In the genomic region with DNA sequence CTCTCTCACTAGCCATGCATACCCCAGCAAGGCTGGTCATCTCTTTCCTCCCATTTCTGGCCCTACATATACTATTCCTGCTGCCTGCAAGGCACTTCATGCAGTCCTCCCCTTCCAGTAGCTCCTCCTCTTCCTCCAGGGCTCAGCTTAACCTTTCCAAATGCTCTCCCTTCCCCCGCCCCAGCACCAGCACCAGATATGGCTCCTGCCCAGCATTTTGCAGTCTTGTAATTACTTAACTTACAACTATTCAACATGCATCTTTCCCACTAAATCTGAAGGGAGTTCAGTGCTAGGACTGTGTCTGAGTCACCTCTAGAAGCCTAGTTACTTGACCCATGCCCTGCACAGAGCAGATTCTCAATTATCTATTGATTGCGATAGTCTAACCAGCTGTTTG, we compare ENCODE assay signal across 14 cellular contexts. TPM values are rescaled to one million over a fixed set of nuclear protein-coding genes. Genes with fewer than 3 reads are reported as not detected.
DNase-seq lines count a peak whose midpoint lies in the region; ATAC-seq and TF ChIP-seq lines count a peak whose summit lies in the region.
"Had no signal": no experiment of that assay in that cellular context is flagged by ENCODE, and none has a peak within 500 bp of the region (broad histone marks: within the 10 kb centered on the region; RNA-seq: fewer than 3 reads in every experiment).

No MANE protein-coding gene starts in this region.

- peak; percentile 48 for DNase-seq in activated CD8-positive, alpha-beta memory T cell treated with anti-CD3 and anti-CD28 coated beads for 24 hours
- no peak for DNase-seq in activated CD8-positive, alpha-beta memory T cell treated with anti-CD3 and anti-CD28 coated beads, Interleukin-2, amount 50 U/mL, for 4 hours
- peak; percentile 20 for DNase-seq in NCI-H2196 (lab: John Stamatoyannopoulos, UW; ENCODE audit: unreplicated experiment)
- DNase-seq in endothelial cell (ENCODE audit: low spot score), result no peak
- DNase-seq in progenitor cell of endocrine pancreas (ENCODE audit: low spot score, unreplicated experiment), result no peak
- no peak for DNase-seq in NCI-H1930 (lab: John Stamatoyannopoulos, UW)
- no peak for DNase-seq in NCI-H524 (lab: John Stamatoyannopoulos, UW)
- DNase-seq: activated CD4-positive, alpha-beta T cell treated with anti-CD3 and anti-CD28 coated beads, Interleukin-2, amount 50 U/mL, for 48 hours; amniotic stem cell; effector CD4-positive, alpha-beta T cell; left ventricle myocardium superior; stimulated activated CD4-positive, alpha-beta T cell treated with anti-CD3 and anti-CD28 coated beads, Interleukin-1b, Interleukin-23, amount 100 ng/mL, for 48 hours had no signal

- H3K36me3 Mint-ChIP-seq in endothelial cell (ENCODE audit: low read depth, unreplicated experiment), result peaks cover 9% of the 10 kb centered on the region
- peaks cover 6% of the 10 kb centered on the region for H3K36me3 Mint-ChIP-seq in progenitor cell of endocrine pancreas (ENCODE audit: insufficient read depth)

- H3K27me3 Mint-ChIP-seq in endothelial cell (ENCODE audit: unreplicated experiment) (peaks cover 9% of the 10 kb centered on the region), progenitor cell of endocrine pancreas (peaks cover 10% of the 10 kb centered on the region)

- ATAC-seq in HG03196 (IDR thresholded peaks at IDR 0.05; ENCODE audit: unreplicated experiment), result no peak
- ATAC-seq: left ventricle myocardium superior; stimulated activated memory B cell treated with anti-CD40 and anti-IgM and Interleukin-4, amounts not matched to agents 10 μg/mL and 1 μg/mL and 100 μg/mL, for 72 hours had no signal

- no peak for TF ChIP-seq CTCF in endothelial cell (IDR thresholded peaks at IDR 0.05; ENCODE audit: unreplicated experiment)
- no peak for TF ChIP-seq CTCF in progenitor cell of endocrine pancreas (IDR thresholded peaks at IDR 0.05; ENCODE audit: unreplicated experiment)

- H3K4me1 Mint-ChIP-seq in endothelial cell (ENCODE audit: unreplicated experiment) (peaks cover 13% of the 10 kb centered on the region), progenitor cell of endocrine pancreas (ENCODE audit: low read depth) (peaks cover 18% of the 10 kb centered on the region)

- H3K9me3 Mint-ChIP-seq in endothelial cell (ENCODE audit: unreplicated experiment), result no peaks in the 10 kb centered on the region
- H3K9me3 Mint-ChIP-seq in progenitor cell of endocrine pancreas (ENCODE audit: low read depth), result peaks cover 4% of the 10 kb centered on the region
- H3K9me3 Mint-ChIP-seq: stimulated activated memory B cell treated with anti-CD40 and anti-IgM and Interleukin-4, amounts not matched to agents 10 μg/mL and 1 μg/mL and 100 μg/mL, for 72 hours had no signal

- H3K4me3 Mint-ChIP-seq in endothelial cell (ENCODE audit: unreplicated experiment) (peak overlapping the region; percentile 45), progenitor cell of endocrine pancreas (ENCODE audit: low read depth) (peak overlapping the region; percentile 6)
- H3K4me3 Mint-ChIP-seq: stimulated activated memory B cell treated with anti-CD40 and anti-IgM and Interleukin-4, amounts not matched to agents 10 μg/mL and 1 μg/mL and 100 μg/mL, for 72 hours had no signal

- no peak overlapping the region for H3K27ac Mint-ChIP-seq in endothelial cell (ENCODE audit: unreplicated experiment)
- no peak overlapping the region for H3K27ac Mint-ChIP-seq in progenitor cell of endocrine pancreas
- H3K27ac Mint-ChIP-seq: stimulated activated memory B cell treated with anti-CD40 and anti-IgM and Interleukin-4, amounts not matched to agents 10 μg/mL and 1 μg/mL and 100 μg/mL, for 72 hours had no signal

RNA-seq across cellular contexts. Expression of gene FBXO21, which starts 1.8 kb away (rescaled TPM):
- total RNA-seq in endothelial cell (ENCODE audit: unreplicated experiment) (44.7 TPM), progenitor cell of endocrine pancreas (62.7 and 63.3 TPM in 2 replicates)

Comparison
In these comparisons a context has a peak if more than half of its experiments do, and no peak if none do; other contexts are left out.
1. DNase-seq: peak in activated CD8-positive, alpha-beta memory T cell treated with anti-CD3 and anti-CD28 coated beads for 24 hours (single experiment) and NCI-H2196 (single experiment); none in activated CD8-positive, alpha-beta memory T cell treated with anti-CD3 and anti-CD28 coated beads, Interleukin-2, amount 50 U/mL, for 4 hours (single experiment), endothelial cell (single experiment), progenitor cell of endocrine pancreas (single experiment), NCI-H1930 (0 of 2) and NCI-H524 (0 of 2).